ENCODE assay signal across 1 cellular context in the genomic region with DNA sequence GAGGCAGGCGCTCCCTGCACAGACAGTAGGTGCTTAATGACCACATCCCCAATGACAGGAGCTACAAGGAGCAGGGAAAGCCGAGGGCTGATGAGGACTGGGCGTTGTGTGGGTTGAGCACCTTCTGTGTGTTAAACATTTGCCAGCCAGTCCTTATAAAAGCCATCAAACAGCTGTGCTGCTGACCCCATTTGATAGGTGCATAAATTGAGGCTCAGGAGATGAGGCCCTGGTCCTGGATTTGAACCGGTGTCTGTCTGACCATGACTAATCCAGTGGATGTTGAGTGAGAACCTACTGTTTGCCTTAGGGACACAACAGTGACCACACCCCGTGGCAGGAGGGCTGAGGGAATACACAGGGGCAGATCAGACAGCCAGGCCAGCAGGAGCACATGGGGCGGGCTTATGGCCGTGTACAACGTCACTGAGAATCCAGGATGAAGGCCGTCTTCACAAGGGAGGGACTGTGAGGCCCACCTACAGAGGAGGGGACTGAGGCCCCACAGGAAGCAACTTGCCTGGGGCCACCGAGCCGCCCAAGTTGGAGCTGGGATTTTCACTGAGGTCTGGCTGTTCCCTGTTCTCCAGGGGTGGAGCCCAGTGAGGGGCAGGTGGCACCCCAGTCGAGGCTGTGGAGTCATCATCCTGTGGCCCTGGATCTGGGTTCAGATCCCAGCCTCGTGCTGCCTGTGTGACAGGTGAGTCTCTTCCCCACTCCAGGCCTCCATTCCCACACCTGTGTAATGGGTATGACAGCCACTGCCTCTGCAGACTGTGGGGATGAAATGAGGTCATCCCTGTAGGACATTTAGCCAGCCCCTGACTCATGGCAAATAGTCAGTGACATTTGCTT.
A peak's percentile ranks its signal among the peaks of the same experiment; 100 is the strongest.
TF ChIP-seq lines count a peak whose summit lies in the region.

No MANE protein-coding gene starts in this region.

TF ChIP-seq in HepG2, 621 proteins besides CTCF, POLR2A, EP300 and RAD21 (continued from another document and continues in another):
- TF ChIP-seq, protein P1, sequence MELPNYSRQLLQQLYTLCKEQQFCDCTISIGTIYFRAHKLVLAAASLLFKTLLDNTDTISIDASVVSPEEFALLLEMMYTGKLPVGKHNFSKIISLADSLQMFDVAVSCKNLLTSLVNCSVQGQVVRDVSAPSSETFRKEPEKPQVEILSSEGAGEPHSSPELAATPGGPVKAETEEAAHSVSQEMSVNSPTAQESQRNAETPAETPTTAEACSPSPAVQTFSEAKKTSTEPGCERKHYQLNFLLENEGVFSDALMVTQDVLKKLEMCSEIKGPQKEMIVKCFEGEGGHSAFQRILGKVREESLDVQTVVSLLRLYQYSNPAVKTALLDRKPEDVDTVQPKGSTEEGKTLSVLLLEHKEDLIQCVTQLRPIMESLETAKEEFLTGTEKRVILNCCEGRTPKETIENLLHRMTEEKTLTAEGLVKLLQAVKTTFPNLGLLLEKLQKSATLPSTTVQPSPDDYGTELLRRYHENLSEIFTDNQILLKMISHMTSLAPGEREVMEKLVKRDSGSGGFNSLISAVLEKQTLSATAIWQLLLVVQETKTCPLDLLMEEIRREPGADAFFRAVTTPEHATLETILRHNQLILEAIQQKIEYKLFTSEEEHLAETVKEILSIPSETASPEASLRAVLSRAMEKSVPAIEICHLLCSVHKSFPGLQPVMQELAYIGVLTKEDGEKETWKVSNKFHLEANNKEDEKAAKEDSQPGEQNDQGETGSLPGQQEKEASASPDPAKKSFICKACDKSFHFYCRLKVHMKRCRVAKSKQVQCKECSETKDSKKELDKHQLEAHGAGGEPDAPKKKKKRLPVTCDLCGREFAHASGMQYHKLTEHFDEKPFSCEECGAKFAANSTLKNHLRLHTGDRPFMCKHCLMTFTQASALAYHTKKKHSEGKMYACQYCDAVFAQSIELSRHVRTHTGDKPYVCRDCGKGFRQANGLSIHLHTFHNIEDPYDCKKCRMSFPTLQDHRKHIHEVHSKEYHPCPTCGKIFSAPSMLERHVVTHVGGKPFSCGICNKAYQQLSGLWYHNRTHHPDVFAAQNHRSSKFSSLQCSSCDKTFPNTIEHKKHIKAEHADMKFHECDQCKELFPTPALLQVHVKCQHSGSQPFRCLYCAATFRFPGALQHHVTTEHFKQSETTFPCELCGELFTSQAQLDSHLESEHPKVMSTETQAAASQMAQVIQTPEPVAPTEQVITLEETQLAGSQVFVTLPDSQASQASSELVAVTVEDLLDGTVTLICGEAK (IDR thresholded peaks at IDR 0.05) = no peak
- TF ChIP-seq, protein P1 (CRISPR knock-in tag; IDR thresholded peaks at IDR 0.05) = 0 out of 2 replicates have a peak, but pooled peaks have one; percentile 31
- TF ChIP-seq KAT7 (CRISPR knock-in tag; IDR thresholded peaks at IDR 0.05; ENCODE audit: borderline replicate concordance) = 0 out of 2 replicates have a peak, but pooled peaks have one; percentile 28
- TF ChIP-seq HNRNPL (IDR thresholded peaks at IDR 0.05; ENCODE audit: low read depth, low read length) = 0 out of 2 replicates have a peak, but pooled peaks have one; percentile 2
- TF ChIP-seq, protein P2, sequence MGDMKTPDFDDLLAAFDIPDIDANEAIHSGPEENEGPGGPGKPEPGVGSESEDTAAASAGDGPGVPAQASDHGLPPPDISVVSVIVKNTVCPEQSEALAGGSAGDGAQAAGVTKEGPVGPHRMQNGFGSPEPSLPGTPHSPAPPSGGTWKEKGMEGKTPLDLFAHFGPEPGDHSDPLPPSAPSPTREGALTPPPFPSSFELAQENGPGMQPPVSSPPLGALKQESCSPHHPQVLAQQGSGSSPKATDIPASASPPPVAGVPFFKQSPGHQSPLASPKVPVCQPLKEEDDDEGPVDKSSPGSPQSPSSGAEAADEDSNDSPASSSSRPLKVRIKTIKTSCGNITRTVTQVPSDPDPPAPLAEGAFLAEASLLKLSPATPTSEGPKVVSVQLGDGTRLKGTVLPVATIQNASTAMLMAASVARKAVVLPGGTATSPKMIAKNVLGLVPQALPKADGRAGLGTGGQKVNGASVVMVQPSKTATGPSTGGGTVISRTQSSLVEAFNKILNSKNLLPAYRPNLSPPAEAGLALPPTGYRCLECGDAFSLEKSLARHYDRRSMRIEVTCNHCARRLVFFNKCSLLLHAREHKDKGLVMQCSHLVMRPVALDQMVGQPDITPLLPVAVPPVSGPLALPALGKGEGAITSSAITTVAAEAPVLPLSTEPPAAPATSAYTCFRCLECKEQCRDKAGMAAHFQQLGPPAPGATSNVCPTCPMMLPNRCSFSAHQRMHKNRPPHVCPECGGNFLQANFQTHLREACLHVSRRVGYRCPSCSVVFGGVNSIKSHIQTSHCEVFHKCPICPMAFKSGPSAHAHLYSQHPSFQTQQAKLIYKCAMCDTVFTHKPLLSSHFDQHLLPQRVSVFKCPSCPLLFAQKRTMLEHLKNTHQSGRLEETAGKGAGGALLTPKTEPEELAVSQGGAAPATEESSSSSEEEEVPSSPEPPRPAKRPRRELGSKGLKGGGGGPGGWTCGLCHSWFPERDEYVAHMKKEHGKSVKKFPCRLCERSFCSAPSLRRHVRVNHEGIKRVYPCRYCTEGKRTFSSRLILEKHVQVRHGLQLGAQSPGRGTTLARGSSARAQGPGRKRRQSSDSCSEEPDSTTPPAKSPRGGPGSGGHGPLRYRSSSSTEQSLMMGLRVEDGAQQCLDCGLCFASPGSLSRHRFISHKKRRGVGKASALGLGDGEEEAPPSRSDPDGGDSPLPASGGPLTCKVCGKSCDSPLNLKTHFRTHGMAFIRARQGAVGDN (CRISPR knock-in tag; IDR thresholded peaks at IDR 0.05) = peak; percentile 54
- peak; percentile 64 for TF ChIP-seq PITX1 (CRISPR knock-in tag; IDR thresholded peaks at IDR 0.05)
- TF ChIP-seq, protein P3, sequence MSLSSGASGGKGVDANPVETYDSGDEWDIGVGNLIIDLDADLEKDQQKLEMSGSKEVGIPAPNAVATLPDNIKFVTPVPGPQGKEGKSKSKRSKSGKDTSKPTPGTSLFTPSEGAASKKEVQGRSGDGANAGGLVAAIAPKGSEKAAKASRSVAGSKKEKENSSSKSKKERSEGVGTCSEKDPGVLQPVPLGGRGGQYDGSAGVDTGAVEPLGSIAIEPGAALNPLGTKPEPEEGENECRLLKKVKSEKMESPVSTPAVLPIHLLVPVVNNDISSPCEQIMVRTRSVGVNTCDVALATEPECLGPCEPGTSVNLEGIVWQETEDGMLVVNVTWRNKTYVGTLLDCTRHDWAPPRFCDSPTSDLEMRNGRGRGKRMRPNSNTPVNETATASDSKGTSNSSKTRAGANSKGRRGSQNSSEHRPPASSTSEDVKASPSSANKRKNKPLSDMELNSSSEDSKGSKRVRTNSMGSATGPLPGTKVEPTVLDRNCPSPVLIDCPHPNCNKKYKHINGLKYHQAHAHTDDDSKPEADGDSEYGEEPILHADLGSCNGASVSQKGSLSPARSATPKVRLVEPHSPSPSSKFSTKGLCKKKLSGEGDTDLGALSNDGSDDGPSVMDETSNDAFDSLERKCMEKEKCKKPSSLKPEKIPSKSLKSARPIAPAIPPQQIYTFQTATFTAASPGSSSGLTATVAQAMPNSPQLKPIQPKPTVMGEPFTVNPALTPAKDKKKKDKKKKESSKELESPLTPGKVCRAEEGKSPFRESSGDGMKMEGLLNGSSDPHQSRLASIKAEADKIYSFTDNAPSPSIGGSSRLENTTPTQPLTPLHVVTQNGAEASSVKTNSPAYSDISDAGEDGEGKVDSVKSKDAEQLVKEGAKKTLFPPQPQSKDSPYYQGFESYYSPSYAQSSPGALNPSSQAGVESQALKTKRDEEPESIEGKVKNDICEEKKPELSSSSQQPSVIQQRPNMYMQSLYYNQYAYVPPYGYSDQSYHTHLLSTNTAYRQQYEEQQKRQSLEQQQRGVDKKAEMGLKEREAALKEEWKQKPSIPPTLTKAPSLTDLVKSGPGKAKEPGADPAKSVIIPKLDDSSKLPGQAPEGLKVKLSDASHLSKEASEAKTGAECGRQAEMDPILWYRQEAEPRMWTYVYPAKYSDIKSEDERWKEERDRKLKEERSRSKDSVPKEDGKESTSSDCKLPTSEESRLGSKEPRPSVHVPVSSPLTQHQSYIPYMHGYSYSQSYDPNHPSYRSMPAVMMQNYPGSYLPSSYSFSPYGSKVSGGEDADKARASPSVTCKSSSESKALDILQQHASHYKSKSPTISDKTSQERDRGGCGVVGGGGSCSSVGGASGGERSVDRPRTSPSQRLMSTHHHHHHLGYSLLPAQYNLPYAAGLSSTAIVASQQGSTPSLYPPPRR (CRISPR knock-in tag; IDR thresholded peaks at IDR 0.05; ENCODE audit: borderline replicate concordance) = peak; percentile 49
- 0 out of 2 replicates have a peak, but pooled peaks have one; percentile 33 for TF ChIP-seq ZNF589 (CRISPR knock-in tag; conservative IDR thresholded peaks at IDR 0.05)
- TF ChIP-seq, protein P4, sequence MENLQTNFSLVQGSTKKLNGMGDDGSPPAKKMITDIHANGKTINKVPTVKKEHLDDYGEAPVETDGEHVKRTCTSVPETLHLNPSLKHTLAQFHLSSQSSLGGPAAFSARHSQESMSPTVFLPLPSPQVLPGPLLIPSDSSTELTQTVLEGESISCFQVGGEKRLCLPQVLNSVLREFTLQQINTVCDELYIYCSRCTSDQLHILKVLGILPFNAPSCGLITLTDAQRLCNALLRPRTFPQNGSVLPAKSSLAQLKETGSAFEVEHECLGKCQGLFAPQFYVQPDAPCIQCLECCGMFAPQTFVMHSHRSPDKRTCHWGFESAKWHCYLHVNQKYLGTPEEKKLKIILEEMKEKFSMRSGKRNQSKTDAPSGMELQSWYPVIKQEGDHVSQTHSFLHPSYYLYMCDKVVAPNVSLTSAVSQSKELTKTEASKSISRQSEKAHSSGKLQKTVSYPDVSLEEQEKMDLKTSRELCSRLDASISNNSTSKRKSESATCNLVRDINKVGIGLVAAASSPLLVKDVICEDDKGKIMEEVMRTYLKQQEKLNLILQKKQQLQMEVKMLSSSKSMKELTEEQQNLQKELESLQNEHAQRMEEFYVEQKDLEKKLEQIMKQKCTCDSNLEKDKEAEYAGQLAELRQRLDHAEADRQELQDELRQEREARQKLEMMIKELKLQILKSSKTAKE (CRISPR knock-in tag; IDR thresholded peaks at IDR 0.05; ENCODE audit: borderline replicate concordance) = peak; percentile 17; the same call in 1 of the 2 replicates
- peak; percentile 41; the same call in 1 of the 2 replicates for TF ChIP-seq ZNF350 (CRISPR knock-in tag; IDR thresholded peaks at IDR 0.05; ENCODE audit: borderline replicate concordance, low read depth)
- TF ChIP-seq ISX (CRISPR knock-in tag; conservative IDR thresholded peaks at IDR 0.05) = no peak
- TF ChIP-seq ZNF772 (CRISPR knock-in tag; IDR thresholded peaks at IDR 0.05) = 0 out of 2 replicates have a peak, but pooled peaks have one; percentile 46
- no peak for TF ChIP-seq HNRNPH1 (optimal IDR thresholded peaks at IDR 0.05; ENCODE audit: low read depth, low read length)
- peak; percentile 38; the same call in 1 of the 2 replicates for TF ChIP-seq ZNF121 (CRISPR knock-in tag; IDR thresholded peaks at IDR 0.05)
- TF ChIP-seq, protein P5, sequence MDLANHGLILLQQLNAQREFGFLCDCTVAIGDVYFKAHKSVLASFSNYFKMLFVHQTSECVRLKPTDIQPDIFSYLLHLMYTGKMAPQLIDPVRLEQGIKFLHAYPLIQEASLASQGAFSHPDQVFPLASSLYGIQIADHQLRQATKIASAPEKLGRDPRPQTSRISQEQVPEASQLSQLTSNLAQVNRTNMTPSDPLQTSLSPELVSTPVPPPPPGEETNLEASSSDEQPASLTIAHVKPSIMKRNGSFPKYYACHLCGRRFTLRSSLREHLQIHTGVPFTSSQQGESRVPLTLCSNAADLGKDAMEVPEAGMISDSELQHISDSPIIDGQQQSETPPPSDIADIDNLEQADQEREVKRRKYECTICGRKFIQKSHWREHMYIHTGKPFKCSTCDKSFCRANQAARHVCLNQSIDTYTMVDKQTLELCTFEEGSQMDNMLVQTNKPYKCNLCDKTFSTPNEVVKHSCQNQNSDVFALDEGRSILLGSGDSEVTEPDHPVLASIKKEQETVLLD (CRISPR knock-in tag; IDR thresholded peaks at IDR 0.05; ENCODE audit: low read depth) = 0 out of 2 replicates have a peak, but pooled peaks have one; percentile 38
- peak; percentile 32; the same call in 1 of the 2 replicates for TF ChIP-seq RXRB (CRISPR knock-in tag; IDR thresholded peaks at IDR 0.05; ENCODE audit: borderline replicate concordance)
- TF ChIP-seq, protein P6, sequence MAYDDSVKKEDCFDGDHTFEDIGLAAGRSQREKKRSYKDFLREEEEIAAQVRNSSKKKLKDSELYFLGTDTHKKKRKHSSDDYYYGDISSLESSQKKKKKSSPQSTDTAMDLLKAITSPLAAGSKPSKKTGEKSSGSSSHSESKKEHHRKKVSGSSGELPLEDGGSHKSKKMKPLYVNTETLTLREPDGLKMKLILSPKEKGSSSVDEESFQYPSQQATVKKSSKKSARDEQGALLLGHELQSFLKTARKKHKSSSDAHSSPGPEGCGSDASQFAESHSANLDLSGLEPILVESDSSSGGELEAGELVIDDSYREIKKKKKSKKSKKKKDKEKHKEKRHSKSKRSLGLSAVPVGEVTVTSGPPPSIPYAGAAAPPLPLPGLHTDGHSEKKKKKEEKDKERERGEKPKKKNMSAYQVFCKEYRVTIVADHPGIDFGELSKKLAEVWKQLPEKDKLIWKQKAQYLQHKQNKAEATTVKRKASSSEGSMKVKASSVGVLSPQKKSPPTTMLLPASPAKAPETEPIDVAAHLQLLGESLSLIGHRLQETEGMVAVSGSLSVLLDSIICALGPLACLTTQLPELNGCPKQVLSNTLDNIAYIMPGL (CRISPR knock-in tag; IDR thresholded peaks at IDR 0.05; ENCODE audit: borderline replicate concordance in 1 of 2, low read depth in 1 of 2) = peak in 1 of 2 experiments; percentile 73; a peak in 2 of 4 replicates
- no peak for TF ChIP-seq ZSCAN31 (CRISPR knock-in tag; IDR thresholded peaks at IDR 0.05; ENCODE audit: low read depth)
